ENCODE assay signal across 27 cellular contexts in genomic region chr2:30965085-30965484, GRCh38.
"Had no signal": no experiment of that assay in that cellular context is flagged by ENCODE, and none has a peak within 500 bp of the region (broad histone marks: within the 10 kb centered on the region; RNA-seq: fewer than 3 reads in every experiment).

No MANE protein-coding gene starts in this region.

- H3K36me3 ChIP-seq: left lung, pancreas, prostate gland, suprapubic skin, thoracic aorta, tibial artery, upper lobe of right lung had no signal

- H3K27ac ChIP-seq: left lung, pancreas, prostate gland, skin epidermis, spleen, suprapubic skin, thoracic aorta, tibial artery, upper lobe of right lung had no signal

- H3K9me3 ChIP-seq: left lung, pancreas, prostate gland, spleen, suprapubic skin, thoracic aorta, tibial artery, upper lobe of right lung had no signal

- H3K27me3 ChIP-seq: left lung, pancreas, spleen, upper lobe of right lung had no signal

- H3K4me1 ChIP-seq: left lung, pancreas, prostate gland, spleen, suprapubic skin, tibial artery, upper lobe of right lung had no signal

- H3K4me3 ChIP-seq: left lung, lung, pancreas, prostate gland, skin epidermis, spleen, suprapubic skin, thoracic aorta, tibial artery, upper lobe of right lung had no signal

- FAIRE-seq: keratinocyte, pancreas, urothelium cell line had no signal

- ATAC-seq: left cardiac atrium; left lung; natural killer cell; pancreas; right cardiac atrium; sciatic nerve; stimulated activated effector memory CD8-positive, alpha-beta T cell treated with anti-CD3 and anti-CD28 coated beads, Interleukin-12 subunit alpha, Interleukin-12 subunit beta, amount 100 ng/mL, for 72 hours; upper lobe of right lung had no signal

- DNase-seq: hippocampal formation; kidney glomerular epithelial cell; left cardiac atrium; left lung; mesendoderm; naive B cell; natural killer cell; nephron progenitor cell; nucleus accumbens; pancreas; retina; right cardiac atrium; spleen; stimulated activated CD4-positive, alpha-beta T cell treated with anti-CD3 and anti-CD28 coated beads, Interleukin-4, amount 100 ng/mL, for 24 hours; stimulated activated naive CD4-positive, alpha-beta T cell; tibial artery; trophoblast cell; upper lobe of right lung had no signal
